In genomic region chr14:23324455-23324846, GRCh38 we compare ENCODE assay signal across 1 cellular context.
TF ChIP-seq lines count a peak whose summit lies in the region.

No MANE protein-coding gene starts in this region.

TF ChIP-seq in HepG2, 621 proteins besides CTCF, POLR2A, EP300 and RAD21:
- TF ChIP-seq PLSCR1 (CRISPR knock-in tag; IDR thresholded peaks at IDR 0.05; ENCODE audit: borderline replicate concordance): no peak
- TF ChIP-seq RBM22 (optimal IDR thresholded peaks at IDR 0.05; ENCODE audit: low read length): peak; percentile 14
- TF ChIP-seq ZBTB25 (CRISPR knock-in tag; IDR thresholded peaks at IDR 0.05): no peak
- TF ChIP-seq ETV6 (CRISPR knock-in tag; conservative IDR thresholded peaks at IDR 0.05): no peak
- 0 out of 2 replicates have a peak, but pooled peaks have one; percentile 29 for TF ChIP-seq BCL3 (CRISPR knock-in tag; IDR thresholded peaks at IDR 0.05)
